ENCODE assay signal across 8 cellular contexts in genomic region chr18:57587262-57587661, GRCh38. TPM values are rescaled to one million over a fixed set of nuclear protein-coding genes. Genes with fewer than 3 reads are reported as not detected.
DNase-seq lines count a peak whose midpoint lies in the region; ATAC-seq and TF ChIP-seq lines count a peak whose summit lies in the region.

No MANE protein-coding gene starts in this region.

- peaks cover 27% of the 10 kb centered on the region for H3K4me1 Mint-ChIP-seq in activated T-cell treated with anti-CD3 and anti-CD28 coated beads, Interleukin-2, amount 50 U/mL, for 24 hours (ENCODE audit: low read depth)
- H3K4me1 Mint-ChIP-seq in WTC11: peaks cover 16% of the 10 kb centered on the region

- H3K36me3 Mint-ChIP-seq in activated T-cell treated with anti-CD3 and anti-CD28 coated beads, Interleukin-2, amount 50 U/mL, for 24 hours (ENCODE audit: low read depth): peaks cover 9% of the 10 kb centered on the region
- no peaks in the 10 kb centered on the region for H3K36me3 Mint-ChIP-seq in WTC11

- no peaks in the 10 kb centered on the region for H3K9me3 Mint-ChIP-seq in activated T-cell treated with anti-CD3 and anti-CD28 coated beads, Interleukin-2, amount 50 U/mL, for 24 hours
- H3K9me3 Mint-ChIP-seq in WTC11: no peaks in the 10 kb centered on the region

- H3K27ac Mint-ChIP-seq in activated T-cell treated with anti-CD3 and anti-CD28 coated beads, Interleukin-2, amount 50 U/mL, for 24 hours: peak overlapping the region; percentile 82
- 0 out of 2 replicates have a peak overlapping the region, but pooled peaks have one; percentile 82 for H3K27ac Mint-ChIP-seq in WTC11

- H3K9ac ChIP-seq in iPS-20b (ENCODE audit: low read depth, low read length): no peak overlapping the region; the same call in 1 of the 2 replicates
- H3K9ac ChIP-seq in stomach smooth muscle (ENCODE audit: low read length in 2 of 2): no peak overlapping the region

- CTCF ChIA-PET in WTC11 (lab: Charles Lee): no interaction called here

- H3K27ac ChIP-seq in iPS-20b (ENCODE audit: low read length) (no peak overlapping the region), stomach smooth muscle (ENCODE audit: low read length) (peak overlapping the region; percentile 82)

- H3K9me3 ChIP-seq in iPS-20b (ENCODE audit: insufficient read depth, low read depth, low read length): no peaks in the 10 kb centered on the region
- H3K9me3 ChIP-seq in stomach smooth muscle (ENCODE audit: control insufficient read depth in 2 of 2, low read length in 2 of 2): no peaks in the 10 kb centered on the region

- H3K36me3 ChIP-seq in iPS-20b (ENCODE audit: insufficient read depth, low read depth, low read length): no peaks in the 10 kb centered on the region
- peaks cover 0 to 4% of the 10 kb centered on the region in 2 donors for H3K36me3 ChIP-seq in stomach smooth muscle (ENCODE audit: control insufficient read depth in 2 of 2, insufficient read depth in 2 of 2, low read length in 2 of 2)

- no peak for DNase-seq in activated T-cell treated with anti-CD3 and anti-CD28 coated beads, Interleukin-2, amount 50 U/mL, for 24 hours
- DNase-seq in activated T-cell treated with anti-CD3 and anti-CD28 coated beads, Interleukin-2, amount 50 U/mL, for 48 hours: no peak
- DNase-seq in WTC11 (ENCODE audit: low spot score) (no peak), amygdala (lab: John Stamatoyannopoulos, UW) (no peak), NOMO-1 treated with DMSO at 0.1 percent for 48 hours (lab: John Stamatoyannopoulos, UW; ENCODE audit: unreplicated experiment) (no peak)

- POLR2A ChIA-PET in WTC11 (lab: Charles Lee): no interaction called here

- ATAC-seq in WTC11: no peak
- no peak for ATAC-seq in GM19395 (IDR thresholded peaks at IDR 0.05; ENCODE audit: unreplicated experiment)

- TF ChIP-seq CTCF in WTC11 (IDR thresholded peaks at IDR 0.05): no peak

- H3K27me3 ChIP-seq in iPS-20b (ENCODE audit: insufficient read depth, low read length) (no peaks in the 10 kb centered on the region), stomach smooth muscle (ENCODE audit: control insufficient read depth in 1 of 2, insufficient read depth in 2 of 2, low read length in 2 of 2) (no peaks in the 10 kb centered on the region)

- H3K27me3 Mint-ChIP-seq in activated T-cell treated with anti-CD3 and anti-CD28 coated beads, Interleukin-2, amount 50 U/mL, for 24 hours: no peaks in the 10 kb centered on the region
- H3K27me3 Mint-ChIP-seq in WTC11 (ENCODE audit: low read depth): no peaks in the 10 kb centered on the region

- peaks cover 5% of the 10 kb centered on the region; the same call in 1 of the 2 replicates for H3K4me1 ChIP-seq in iPS-20b (ENCODE audit: insufficient read depth, low read length)
- H3K4me1 ChIP-seq in stomach smooth muscle (ENCODE audit: control insufficient read depth, insufficient read depth, low read length): peaks cover 15% of the 10 kb centered on the region

- H3K4me3 ChIP-seq in iPS-20b (ENCODE audit: low read length) (peak overlapping the region; percentile 84; the same call in 1 of the 2 replicates), stomach smooth muscle (ENCODE audit: low read length in 2 of 2) (peak overlapping the region in 1 of 2 donors; percentile 88)

- H3K4me3 Mint-ChIP-seq in activated T-cell treated with anti-CD3 and anti-CD28 coated beads, Interleukin-2, amount 50 U/mL, for 24 hours: peak overlapping the region; percentile 85
- peak overlapping the region; percentile 82 for H3K4me3 Mint-ChIP-seq in WTC11

TF ChIP-seq in WTC11, 78 proteins besides CTCF, POLR2A, EP300 and RAD21:
- no peak for TF ChIP-seq PRDM15 (CRISPR knock-in tag; IDR thresholded peaks at IDR 0.05)
- TF ChIP-seq ATF2 (CRISPR knock-in tag; IDR thresholded peaks at IDR 0.05; ENCODE audit: borderline replicate concordance, low read depth): no peak
- TF ChIP-seq PRRX2 (CRISPR knock-in tag; IDR thresholded peaks at IDR 0.05): no peak
- no peak for TF ChIP-seq E2F4 (CRISPR knock-in tag; IDR thresholded peaks at IDR 0.05; ENCODE audit: borderline replicate concordance, low read depth)
- TF ChIP-seq AR (CRISPR knock-in tag; IDR thresholded peaks at IDR 0.05): no peak
- no peak for TF ChIP-seq ZNF121 (CRISPR knock-in tag; IDR thresholded peaks at IDR 0.05)

RNA-seq across cellular contexts. Expression of gene FECH, which starts 0.8 kb away (rescaled TPM):
- total RNA-seq in WTC11 (2021): 16.6 to 21.8 TPM (median 19.6 TPM) in 3 replicates

RNA-seq across cellular contexts. Expression of gene NARS1, which starts 34.4 kb away (rescaled TPM):
- 138 to 196 TPM (median 144 TPM) in 3 replicates for total RNA-seq in WTC11 (2021)
